Comparison of ENCODE assay signal across 30 cellular contexts in the genomic region with DNA sequence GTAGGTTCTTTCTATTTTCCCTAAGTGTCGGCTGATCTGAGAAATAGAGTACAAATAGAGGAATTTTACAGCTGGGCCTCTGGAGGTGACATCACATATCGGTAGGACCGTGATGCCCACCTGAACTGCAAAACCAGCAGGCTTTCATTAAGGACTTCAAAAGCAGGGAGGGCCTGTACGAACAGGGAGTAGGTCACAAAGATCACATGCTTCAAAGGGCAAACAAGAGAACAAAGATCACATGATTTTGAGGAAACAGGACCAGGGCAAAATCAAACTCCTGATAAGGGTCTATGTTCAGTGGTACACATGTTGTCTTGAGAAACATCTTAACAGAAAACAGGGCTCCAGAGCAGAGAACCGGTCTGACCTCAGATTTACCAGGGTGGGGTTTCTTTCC.
DNase-seq lines count a peak whose midpoint lies in the region; ATAC-seq, FAIRE-seq and TF ChIP-seq lines count a peak whose summit lies in the region.
"Had no signal": no experiment of that assay in that cellular context is flagged by ENCODE, and none has a peak within 500 bp of the region (broad histone marks: within the 10 kb centered on the region; RNA-seq: fewer than 3 reads in every experiment).

No MANE protein-coding gene starts in this region.

- intact Hi-C loops in HepG2 (cut with micrococcal nuclease; ENCODE audit: unreplicated experiment): no loop called here
- intact Hi-C loops in right lobe of liver (cut with DNase I): no loop called here

- no peak overlapping the region for H3K14ac ChIP-seq in mesenchymal stem cell (ENCODE audit: low read length in 2 of 2)

- no peak for TF ChIP-seq RAD21 in HepG2 (CRISPR knock-in tag; IDR thresholded peaks at IDR 0.05)

- WGBS in HepG2 (ENCODE audit: low lambda C conversion rate): 37% methylated on average over 4 of the region's 5 CpGs
- 79% methylated on average over 4 of the region's 5 CpGs for WGBS in right lobe of liver (ENCODE audit: insufficient coverage, low coverage, low lambda C conversion rate, missing lambda C conversion rate)
- WGBS in mesendoderm (ENCODE audit: extremely low coverage, insufficient coverage, low lambda C conversion rate): no CpG with 5 or more reads among the region's 5 CpGs
- WGBS in mesenchymal stem cell: 91% methylated on average over 5 of the region's 5 CpGs

- H3K9me3 ChIP-seq in HepG2 (ENCODE audit: low read length) (0 out of 2 replicates have a peak, but pooled peaks cover 5% of the 10 kb centered on the region), right lobe of liver (no peaks in the 10 kb centered on the region), mesenchymal stem cell (ENCODE audit: control insufficient read depth, low read length) (peaks cover 10% of the 10 kb centered on the region)
- H3K9me3 ChIP-seq: A549, BE2C had no signal

- no peak overlapping the region for H4K8ac ChIP-seq in mesendoderm (ENCODE audit: low read depth, low read length)
- no peak overlapping the region for H4K8ac ChIP-seq in mesenchymal stem cell (ENCODE audit: low read length)

- H3K36me3 ChIP-seq in HepG2 (replicated peaks in 1 of 2; ENCODE audit: control insufficient read depth in 1 of 2, insufficient read depth in 2 of 2, low read length in 2 of 2) (no peaks in the 10 kb centered on the region), right lobe of liver (no peaks in the 10 kb centered on the region), mesendoderm (ENCODE audit: control insufficient read depth, insufficient read depth, low read length) (no peaks in the 10 kb centered on the region), mesenchymal stem cell (ENCODE audit: control insufficient read depth in 1 of 2, insufficient read depth in 2 of 2, low read depth in 1 of 2, low read length in 2 of 2) (peaks cover 0 to 3% of the 10 kb centered on the region in 2 experiments)
- H3K36me3 ChIP-seq: BE2C had no signal

- no peak for FAIRE-seq in HepG2 (lab: Jason Lieb, UNC)
- FAIRE-seq: A204.1, A549, D721Med had no signal

- H3K9ac ChIP-seq in HepG2 (ENCODE audit: insufficient read depth, low read depth, low read length) (no peak overlapping the region), mesendoderm (ENCODE audit: low read length) (no peak overlapping the region), mesenchymal stem cell (ENCODE audit: low read length) (no peak overlapping the region)
- H3K9ac ChIP-seq: BLaER1; BLaER1 treated with 17β-estradiol and CSF1 and Interleukin-3, amounts not matched to agents 10 nM and 100 nM had no signal

- H4K91ac ChIP-seq in mesenchymal stem cell (ENCODE audit: low read length): no peak overlapping the region

- H3K4ac ChIP-seq in mesendoderm (ENCODE audit: low read depth, low read length): no peak overlapping the region
- no peak overlapping the region for H3K4ac ChIP-seq in mesenchymal stem cell (ENCODE audit: low read depth in 1 of 2, low read length in 2 of 2)

- H3K79me2 ChIP-seq in HepG2 (ENCODE audit: insufficient read depth, low read length): no peaks in the 10 kb centered on the region
- no peaks in the 10 kb centered on the region for H3K79me2 ChIP-seq in mesendoderm (ENCODE audit: control insufficient read depth, insufficient read depth, low read length)

- no peak overlapping the region for H3K18ac ChIP-seq in mesendoderm (ENCODE audit: low read length)
- H3K18ac ChIP-seq in mesenchymal stem cell (ENCODE audit: low read depth in 1 of 2, low read length in 2 of 2): no peak overlapping the region

- H2BK5ac ChIP-seq in mesendoderm (ENCODE audit: low read length) (no peak overlapping the region), mesenchymal stem cell (ENCODE audit: low read depth, low read length, poor library complexity, severe bottlenecking) (no peak overlapping the region)

- H4K5ac ChIP-seq in mesendoderm (ENCODE audit: low read length): no peak overlapping the region

- H3K4me3 ChIP-seq in HepG2 (replicated peaks in 1 of 3; ENCODE audit: insufficient read depth in 1 of 3, low read depth in 2 of 3, low read length in 3 of 3) (no peak overlapping the region), right lobe of liver (no peak overlapping the region), mesendoderm (ENCODE audit: low read length) (no peak overlapping the region), mesenchymal stem cell (ENCODE audit: insufficient read depth in 1 of 2, low read depth in 1 of 2, low read length in 2 of 2) (no peak overlapping the region)
- H3K4me3 ChIP-seq: A549, BLaER1 had no signal

- H3K4me1 ChIP-seq in HepG2 (ENCODE audit: insufficient read depth, low read length) (peaks cover 29% of the 10 kb centered on the region), right lobe of liver (no peaks in the 10 kb centered on the region), mesendoderm (ENCODE audit: control insufficient read depth, low read depth, low read length) (no peaks in the 10 kb centered on the region), mesenchymal stem cell (ENCODE audit: control insufficient read depth, insufficient read depth, low read depth, low read length) (no peaks in the 10 kb centered on the region)
- H3K4me1 ChIP-seq: A549, BE2C, Caco-2 had no signal

- H2AK5ac ChIP-seq in mesendoderm (ENCODE audit: low read length) (no peak overlapping the region), mesenchymal stem cell (ENCODE audit: low read length, severe bottlenecking) (no peak overlapping the region)

- H3K27ac ChIP-seq in HepG2 (ENCODE audit: extremely low read length, insufficient read depth, low read length) (peak overlapping the region; percentile 27), right lobe of liver (no peak overlapping the region), mesendoderm (ENCODE audit: low read depth, low read length) (no peak overlapping the region), mesenchymal stem cell (ENCODE audit: low read length, poor library complexity, severe bottlenecking) (no peak overlapping the region)
- H3K27ac ChIP-seq: 22Rv1; A549; BLaER1; BLaER1 treated with 17β-estradiol and CSF1 and Interleukin-3, amounts not matched to agents 10 nM and 100 nM; C4-2B had no signal

- no peak for TF ChIP-seq POLR2A in HepG2 (IDR thresholded peaks at IDR 0.05; ENCODE audit: insufficient read depth in 1 of 2, low read depth in 2 of 2, low read length in 2 of 2)
- no peak for TF ChIP-seq POLR2A in right lobe of liver (IDR thresholded peaks at IDR 0.05)

- ATAC-seq in HepG2: peak; percentile 45
- ATAC-seq in right lobe of liver: no peak
- ATAC-seq: A549; CD8-positive, alpha-beta T cell had no signal

- DNase-seq in HepG2 (ENCODE audit: low spot score) (peak; percentile 70), right lobe of liver (no peak), mesendoderm (peak; percentile 9), mesenchymal stem cell (no peak)
- DNase-seq: 8988T; ACHN; AML-193; BE2C; C1 segment of cervical spinal cord; Caco-2; Calu3; CD4-positive, alpha-beta memory T cell; CD4-positive, alpha-beta T cell; CD4-positive, CD25-positive, alpha-beta regulatory T cell; CD8-positive, alpha-beta memory T cell; CD8-positive, alpha-beta T cell; COR-L47; DMS 273 treated with DMSO at 0.1 percent for 48 hours; DMS153; DMS53; DMS79; DMS79 treated with DMSO at 0.1 percent for 48 hours; EL had no signal

- no peaks in the 10 kb centered on the region for H4K20me1 ChIP-seq in HepG2 (ENCODE audit: insufficient read depth, low read length)
- H4K20me1 ChIP-seq: BLaER1; BLaER1 treated with 17β-estradiol and CSF1 and Interleukin-3, amounts not matched to agents 10 nM and 100 nM had no signal

- POLR2A ChIA-PET in HepG2 (lab: Yijun Ruan, JAX): no interaction called here

- H3K56ac ChIP-seq in mesendoderm (ENCODE audit: low read length): no peak overlapping the region

- TF ChIP-seq CTCF in HepG2 (CRISPR knock-in tag; IDR thresholded peaks at IDR 0.05) (no peak), right lobe of liver (IDR thresholded peaks at IDR 0.05) (no peak)

- no TSS peak for BruUV-seq in HepG2 (replicated peaks; lab: Mats Ljungman, UMichigan)

- H3K79me1 ChIP-seq in mesendoderm (ENCODE audit: low read length) (no peaks in the 10 kb centered on the region), mesenchymal stem cell (replicated peaks; ENCODE audit: low read length, poor library complexity, severe bottlenecking) (no peaks in the 10 kb centered on the region)

- in situ Hi-C loops in HepG2 (cut with HindIII; ENCODE audit: extremely low pct_ligation_motif_present, low pct_unique_long_range_greater_than_20kb): no loop called here

- peak in 1 of 2 experiments; percentile 66; a peak in 1 of 4 replicates for TF ChIP-seq EP300 in HepG2 (IDR thresholded peaks at IDR 0.05; ENCODE audit: low read depth in 2 of 2, low read length in 2 of 2)
- peak; percentile 39; the same call in 1 of the 2 replicates for TF ChIP-seq EP300 in HepG2 (CRISPR knock-in tag; IDR thresholded peaks at IDR 0.05; ENCODE audit: borderline replicate concordance)

- H2AFZ ChIP-seq in HepG2 (ENCODE audit: low read length) (no peak overlapping the region), mesenchymal stem cell (ENCODE audit: low read depth, low read length) (no peak overlapping the region)

- H2BK120ac ChIP-seq in mesendoderm (ENCODE audit: low read depth, low read length) (no peak overlapping the region), mesenchymal stem cell (ENCODE audit: low read depth, low read length) (no peak overlapping the region)

- CTCF ChIA-PET in HepG2 (lab: Yijun Ruan, JAX; ENCODE audit: low intra/inter-chr PET ratio, low total read pairs): no interaction called here

- H3K4me2 ChIP-seq in HepG2 (ENCODE audit: low read depth, low read length) (0 out of 2 replicates have a peak overlapping the region, but pooled peaks have one; percentile 8), mesendoderm (ENCODE audit: low read length) (no peak overlapping the region), mesenchymal stem cell (ENCODE audit: low read length, poor library complexity, severe bottlenecking) (no peak overlapping the region)
- H3K4me2 ChIP-seq: A549; BLaER1; BLaER1 treated with 17β-estradiol and CSF1 and Interleukin-3, amounts not matched to agents 10 nM and 100 nM had no signal

- H2BK15ac ChIP-seq in mesendoderm (replicated peaks; ENCODE audit: low read depth) (no peak overlapping the region), mesenchymal stem cell (ENCODE audit: low read depth, poor library complexity, severe bottlenecking) (no peak overlapping the region)

- no peaks in the 10 kb centered on the region for H3K27me3 ChIP-seq in HepG2 (ENCODE audit: control insufficient read depth in 1 of 2, insufficient read depth in 2 of 2, low read length in 2 of 2)
- no peaks in the 10 kb centered on the region for H3K27me3 ChIP-seq in right lobe of liver
- no peaks in the 10 kb centered on the region for H3K27me3 ChIP-seq in mesendoderm (ENCODE audit: insufficient read depth, low read length, poor library complexity)
- H3K27me3 ChIP-seq in mesenchymal stem cell (ENCODE audit: control insufficient read depth in 1 of 2, insufficient read depth in 1 of 2, low read length in 2 of 2): no peaks in the 10 kb centered on the region
- H3K27me3 ChIP-seq: BE2C; BLaER1; BLaER1 treated with 17β-estradiol and CSF1 and Interleukin-3, amounts not matched to agents 10 nM and 100 nM had no signal

- H3K23ac ChIP-seq in mesendoderm (ENCODE audit: low read length) (no peak overlapping the region), mesenchymal stem cell (ENCODE audit: low read length in 2 of 2) (no peak overlapping the region)

- no peak overlapping the region for H2BK12ac ChIP-seq in mesenchymal stem cell (ENCODE audit: low read length in 2 of 2)

TF ChIP-seq in HepG2, 621 proteins besides CTCF, POLR2A, EP300 and RAD21 (continues in another document):
- TF ChIP-seq SIX4 (CRISPR knock-in tag; IDR thresholded peaks at IDR 0.05): 0 out of 2 replicates have a peak, but pooled peaks have one; percentile 22
- peak; percentile 76 for TF ChIP-seq ISL2 (CRISPR knock-in tag; IDR thresholded peaks at IDR 0.05)

Comparison
In these comparisons a context has a peak if more than half of its experiments do, and no peak if none do; other contexts are left out.
1. DNase-seq: peak in HepG2 (single experiment) and mesendoderm (single experiment); none in right lobe of liver (0 of 3) and mesenchymal stem cell (single experiment).